Comparison of ENCODE assay signal across 8 cellular contexts in genomic region chr14:75278422-75279152, GRCh38. TPM values are rescaled to one million over a fixed set of nuclear protein-coding genes. Genes with fewer than 3 reads are reported as not detected.
DNase-seq lines count a peak whose midpoint lies in the region; ATAC-seq and TF ChIP-seq lines count a peak whose summit lies in the region.

TSS of gene FOS (plus strand) at chr14:75278828. CDS start at chr14:75278983, 155 bp downstream.

- H3K4me3 Mint-ChIP-seq in activated naive CD8-positive, alpha-beta T cell treated with anti-CD3 and anti-CD28 coated beads for 36 hours: peak within 1 kb of the TSS; percentile 94
- peak within 1 kb of the TSS; percentile 92 for H3K4me3 Mint-ChIP-seq in osteocyte (ENCODE audit: unreplicated experiment)

- intact Hi-C loops in head of caudate nucleus (cut with DNase I): no loop called here

- DNase-seq in GM12865 (ENCODE audit: low read depth) (peak; percentile 88), NCI-H128 (lab: John Stamatoyannopoulos, UW; ENCODE audit: unreplicated experiment) (peak; percentile 80), SKM-1 treated with dmso at 0.1 percent for 144 hours (lab: John Stamatoyannopoulos, UW; ENCODE audit: unreplicated experiment) (peak; percentile 57), head of caudate nucleus (peak; percentile 86 to 98 (median 94)), osteocyte (ENCODE audit: extremely low spot score, unreplicated experiment) (peak; percentile 96), thoracic aorta (ENCODE audit: low spot score) (peak; percentile 87)
- peak; percentile 83 for DNase-seq in activated naive CD8-positive, alpha-beta T cell treated with anti-CD3 and anti-CD28 coated beads for 36 hours

- peaks cover 50% of the 10 kb centered on the region for H3K4me1 Mint-ChIP-seq in activated naive CD8-positive, alpha-beta T cell treated with anti-CD3 and anti-CD28 coated beads for 36 hours
- peaks cover 41% of the 10 kb centered on the region for H3K4me1 Mint-ChIP-seq in osteocyte (ENCODE audit: unreplicated experiment)

- peak within 1 kb of the TSS; percentile 97 for H3K27ac Mint-ChIP-seq in activated naive CD8-positive, alpha-beta T cell treated with anti-CD3 and anti-CD28 coated beads for 36 hours
- H3K27ac Mint-ChIP-seq in osteocyte (ENCODE audit: unreplicated experiment): peak within 1 kb of the TSS; percentile 99

- no peaks in the 10 kb centered on the region for H3K9me3 ChIP-seq in thoracic aorta

- H3K36me3 Mint-ChIP-seq in activated naive CD8-positive, alpha-beta T cell treated with anti-CD3 and anti-CD28 coated beads for 36 hours: peaks cover 25% of the 10 kb centered on the region
- H3K36me3 Mint-ChIP-seq in osteocyte (ENCODE audit: unreplicated experiment): peaks cover 22% of the 10 kb centered on the region

- peaks cover 14% of the 10 kb centered on the region for H3K36me3 ChIP-seq in thoracic aorta

- H3K4me1 ChIP-seq in thoracic aorta (ENCODE audit: control insufficient read depth in 1 of 2, low read depth in 2 of 2): peaks cover 21 to 38% of the 10 kb centered on the region in 2 donors

- peak; percentile 86 for ATAC-seq in HG02678 (IDR thresholded peaks at IDR 0.05; ENCODE audit: unreplicated experiment)
- peak; percentile 73 for ATAC-seq in thoracic aorta (ENCODE audit: insufficient number of reproducible peaks, low FRiP score, low read depth)

- no peaks in the 10 kb centered on the region for H3K9me3 Mint-ChIP-seq in activated naive CD8-positive, alpha-beta T cell treated with anti-CD3 and anti-CD28 coated beads for 36 hours
- H3K9me3 Mint-ChIP-seq in osteocyte (ENCODE audit: unreplicated experiment): no peaks in the 10 kb centered on the region

- H3K4me3 ChIP-seq in GM12865 (ENCODE audit: low read depth, low read length) (peak within 1 kb of the TSS; percentile 62), thoracic aorta (peak within 1 kb of the TSS; percentile 88)

- no peaks in the 10 kb centered on the region for H3K27me3 ChIP-seq in thoracic aorta (replicated peaks; ENCODE audit: insufficient read depth)

- TF ChIP-seq CTCF in GM12865 (IDR thresholded peaks at IDR 0.05; ENCODE audit: insufficient read depth, low read depth, low read length, missing control alignments) (no peak), osteocyte (IDR thresholded peaks at IDR 0.05) (no peak), thoracic aorta (IDR thresholded peaks at IDR 0.05) (no peak)

- H3K27me3 Mint-ChIP-seq in activated naive CD8-positive, alpha-beta T cell treated with anti-CD3 and anti-CD28 coated beads for 36 hours: peaks cover 47% of the 10 kb centered on the region
- H3K27me3 Mint-ChIP-seq in osteocyte (ENCODE audit: unreplicated experiment): no peaks in the 10 kb centered on the region

- peak within 1 kb of the TSS; percentile 100 for H3K27ac ChIP-seq in thoracic aorta

RNA-seq across cellular contexts. Expression of gene FOS, which starts in this region (rescaled TPM):
- 10 to 100 TPM; 19.5 to 20.0 TPM for total RNA-seq in activated naive CD8-positive, alpha-beta T cell treated with anti-CD3 and anti-CD28 coated beads for 36 hours
- total RNA-seq in osteocyte (438 and 598 TPM in 2 replicates), thoracic aorta (1,000 to 10,000 TPM in 1 of 2 donors, 100 to 1,000 TPM in 1; 358 to 3,038 TPM)

Comparison
In these comparisons a context has a peak if more than half of its experiments do, and no peak if none do; other contexts are left out.
1. Peak in every context shown above with its lines: DNase-seq, ATAC-seq, H3K4me3 ChIP-seq and H3K27ac ChIP-seq.
2. RNA of gene FOS (total RNA-seq): 358 to 3,038 TPM in thoracic aorta and 438 to 598 TPM in osteocyte; 19.5 to 20.0 TPM in activated naive CD8-positive, alpha-beta T cell treated with anti-CD3 and anti-CD28 coated beads for 36 hours; every median in the first group is over 10 times any median in the second.